8 cellular contexts compared by ENCODE assay signal in genomic region chr16:27551046-27551445, GRCh38. TPM values are rescaled to one million over a fixed set of nuclear protein-coding genes. Genes with fewer than 3 reads are reported as not detected.
A peak's percentile ranks its signal among the peaks of the same experiment; 100 is the strongest.
DNase-seq lines count a peak whose midpoint lies in the region; TF ChIP-seq lines count a peak whose summit lies in the region.

No MANE protein-coding gene starts in this region.

- H2BK20ac ChIP-seq in H9 (ENCODE audit: low read depth, low read length, poor library complexity, severe bottlenecking): no peak overlapping the region

- H3K27ac ChIP-seq in H9 (ENCODE audit: insufficient read length, low read depth, low read length) (no peak overlapping the region), SJCRH30 (no peak overlapping the region), RWPE1 (no peak overlapping the region)

- no peaks in the 10 kb centered on the region for H3K27me3 ChIP-seq in H9 (ENCODE audit: insufficient read depth, low read length)
- H3K27me3 ChIP-seq in adipocyte (replicated peaks; ENCODE audit: control insufficient read depth, insufficient read depth, low read length): no peaks in the 10 kb centered on the region
- no peaks in the 10 kb centered on the region for H3K27me3 ChIP-seq in SJCRH30

- H3K18ac ChIP-seq in H9 (ENCODE audit: insufficient read length, low read depth, low read length): no peak overlapping the region

- WGBS in H9 (ENCODE audit: extremely low coverage, insufficient read length, low lambda C conversion rate): no CpG with 5 or more reads among the region's 1 CpG

- H3K4me1 ChIP-seq in H9 (ENCODE audit: insufficient read depth, low read length) (no peaks in the 10 kb centered on the region), adipocyte (ENCODE audit: control insufficient read depth, insufficient read depth, low read length) (peaks cover 35% of the 10 kb centered on the region), SJCRH30 (peaks cover 15% of the 10 kb centered on the region)

- no peak for TF ChIP-seq CTCF in H9 (conservative IDR thresholded peaks at IDR 0.05)
- TF ChIP-seq CTCF in RWPE1 (conservative IDR thresholded peaks at IDR 0.05; ENCODE audit: low read depth): no peak

- peak overlapping the region; percentile 99 to 100 for H3K4me3 Mint-ChIP-seq in H9

- DNase-seq in AG20443 (ENCODE audit: low spot score) (peak; percentile 22), H9 (no peak), adipocyte (ENCODE audit: low read depth) (peak; percentile 19), myocyte (ENCODE audit: low read depth) (peak; percentile 46), HuH-7 (ENCODE audit: low spot score) (no peak), SJCRH30 (no peak), RWPE1 (ENCODE audit: low spot score) (no peak), NOMO-1 treated with dmso at 0.1 percent for 144 hours (lab: John Stamatoyannopoulos, UW; ENCODE audit: unreplicated experiment) (no peak)

- H2BK5ac ChIP-seq in H9 (ENCODE audit: insufficient read length, low read length): no peak overlapping the region

- H3K9me3 ChIP-seq in H9 (ENCODE audit: control insufficient read depth, low read depth, low read length) (no peaks in the 10 kb centered on the region), adipocyte (ENCODE audit: control insufficient read depth, low read length) (no peaks in the 10 kb centered on the region), SJCRH30 (replicated peaks) (no peaks in the 10 kb centered on the region)

- H3K4me2 ChIP-seq in H9 (ENCODE audit: insufficient read depth, insufficient read length, low read length): peak overlapping the region; percentile 68

- H3K36me3 Mint-ChIP-seq in H9 (ENCODE audit: insufficient read depth in 1 of 3, low read depth in 3 of 3): peaks cover 6 to 15% (median 14%) of the 10 kb centered on the region in 3 experiments; a peak in 6 of 7 replicates

- no peaks in the 10 kb centered on the region for H4K20me1 ChIP-seq in H9 (ENCODE audit: control insufficient read depth, insufficient read depth, insufficient read length)

- no peak overlapping the region for H4K8ac ChIP-seq in H9 (replicated peaks; ENCODE audit: insufficient read length, low read depth, low read length)

- H3T11ph ChIP-seq in H9 (ENCODE audit: low read length): no peak overlapping the region

- H2AFZ ChIP-seq in H9 (ENCODE audit: low read length): no peak overlapping the region

- H3K9ac ChIP-seq in H9 (ENCODE audit: extremely low read depth, insufficient read length, low read length) (no peak overlapping the region), adipocyte (ENCODE audit: low read length) (peak overlapping the region; percentile 87)

- H3K36me3 ChIP-seq in adipocyte (ENCODE audit: control insufficient read depth, insufficient read depth, low read length, severe bottlenecking) (no peaks in the 10 kb centered on the region), SJCRH30 (peaks cover 5% of the 10 kb centered on the region)

- CTCF ChIA-PET in RWPE1 (lab: Yijun Ruan, JAX): no interaction called here

- no peak overlapping the region for H3K4ac ChIP-seq in H9 (ENCODE audit: low read depth, low read length)

- POLR2A ChIA-PET in RWPE1 (lab: Yijun Ruan, JAX; ENCODE audit: low non-redundant PET): no interaction called here

- peaks cover 3% of the 10 kb centered on the region for H3K23me2 ChIP-seq in H9 (ENCODE audit: insufficient read length, low read depth, low read length, poor library complexity, severe bottlenecking)

- no peak overlapping the region for H2BK15ac ChIP-seq in H9 (ENCODE audit: low read depth, low read length)

- no peak overlapping the region for H4K5ac ChIP-seq in H9 (ENCODE audit: insufficient read length, low read depth, low read length)

- no peak overlapping the region for H3K14ac ChIP-seq in H9 (ENCODE audit: insufficient read depth, low read length)

- H3K27me3 Mint-ChIP-seq in H9 (ENCODE audit: low read depth): no peaks in the 10 kb centered on the region; the same call in 1 of the 2 replicates

- H3K79me1 ChIP-seq in H9 (ENCODE audit: insufficient read depth, low read depth, low read length, poor library complexity, severe bottlenecking): peaks cover 13% of the 10 kb centered on the region

- peak overlapping the region in 1 of 3 experiments; percentile 57; a peak in 1 of 7 replicates for H3K27ac Mint-ChIP-seq in H9

- H3K9me3 Mint-ChIP-seq in H9: no peaks in the 10 kb centered on the region

- no peak overlapping the region for H3K23ac ChIP-seq in H9 (ENCODE audit: insufficient read length, low read depth, low read length)

- no peak overlapping the region for H2BK12ac ChIP-seq in H9 (ENCODE audit: insufficient read length, low read depth, low read length)

- H2AK5ac ChIP-seq in H9 (ENCODE audit: insufficient read length, low read length): no peak overlapping the region

- peaks cover 11 to 25% of the 10 kb centered on the region in 2 experiments for H3K4me1 Mint-ChIP-seq in H9

- no peak overlapping the region for H2BK120ac ChIP-seq in H9 (ENCODE audit: low read depth, low read length, poor library complexity, severe bottlenecking)

- peak overlapping the region; percentile 93 for H3K4me3 ChIP-seq in adipocyte (ENCODE audit: low read length)
- H3K4me3 ChIP-seq in SJCRH30: no peak overlapping the region

- H3K56ac ChIP-seq in H9 (ENCODE audit: insufficient read length, low read depth, low read length): no peak overlapping the region

- H4K91ac ChIP-seq in H9 (ENCODE audit: insufficient read length, low read depth, low read length): no peak overlapping the region

- peaks cover 13% of the 10 kb centered on the region; the same call in 1 of the 2 replicates for H3K79me2 ChIP-seq in H9 (ENCODE audit: insufficient read depth, low read length)

RNA-seq across cellular contexts. Expression of gene KATNIP, which starts 1.1 kb away (rescaled TPM):
- total RNA-seq in H9 (2021): 13.2 and 15.1 TPM in 2 replicates
- 10.7 and 10.8 TPM in 2 replicates for total RNA-seq in myocyte
- 14.2 TPM for polyA plus RNA-seq in myocyte (2012)
- 16.2 and 18.6 TPM in 2 replicates for total RNA-seq in SJCRH30 (2014; rRNA removed; shearing (Covaris generic))

RNA-seq across cellular contexts. Expression of gene GTF3C1, which starts 1.3 kb away (rescaled TPM):
- total RNA-seq in H9 (2021) (113 TPM in 2 replicates), myocyte (108 and 135 TPM in 2 replicates)
- polyA plus RNA-seq in myocyte (2012): 58.5 TPM
- 113 and 124 TPM in 2 replicates for total RNA-seq in SJCRH30 (2014; rRNA removed; shearing (Covaris generic))

Comparison
In these comparisons a context has a peak if more than half of its experiments do, and no peak if none do; other contexts are left out.
1. DNase-seq: peak in AG20443 (single experiment), adipocyte (single experiment) and myocyte (single experiment); none in H9 (single experiment), HuH-7 (single experiment), SJCRH30 (0 of 2), RWPE1 (single experiment) and NOMO-1 treated with dmso at 0.1 percent for 144 hours (single experiment).